In the genomic region with DNA sequence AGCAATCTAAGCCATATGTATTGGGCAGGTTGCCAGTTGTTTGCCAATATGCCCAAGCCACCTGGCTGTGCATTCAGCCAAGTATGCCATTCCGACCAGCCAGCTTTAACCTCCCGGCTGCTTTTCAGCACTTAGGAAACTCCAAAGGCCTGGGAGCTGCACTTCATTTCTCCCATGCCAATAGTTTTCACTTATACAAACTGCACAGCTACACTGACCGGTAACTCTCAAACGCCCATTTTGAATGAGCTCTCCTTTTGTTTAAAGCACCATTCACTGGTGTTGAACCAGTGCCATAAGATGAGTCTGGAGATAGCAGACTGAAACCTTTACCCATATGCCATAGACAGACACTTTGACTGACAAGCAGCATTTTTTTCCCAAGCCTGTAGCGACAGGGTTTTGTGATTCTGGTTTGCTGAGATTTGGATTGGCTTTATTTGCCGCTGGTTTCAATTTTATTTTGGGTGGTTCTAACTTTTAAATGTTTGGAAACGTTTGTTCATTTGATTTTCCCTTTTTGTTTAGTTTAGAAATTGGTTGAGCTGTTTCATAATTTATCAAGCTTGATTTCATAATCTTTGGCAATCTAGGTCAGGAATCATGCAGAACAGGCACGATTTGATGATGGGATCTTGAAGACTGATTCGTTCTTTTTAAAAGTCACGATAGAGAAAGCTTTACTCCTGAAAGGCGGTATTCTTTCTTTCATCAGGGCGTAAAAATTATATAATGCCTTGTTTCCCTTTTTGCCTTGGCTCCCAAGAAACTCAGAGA, we compare ENCODE assay signal across 11 cellular contexts.
DNase-seq lines count a peak whose midpoint lies in the region; ATAC-seq, FAIRE-seq and TF ChIP-seq lines count a peak whose summit lies in the region.
"Had no signal": no experiment of that assay in that cellular context is flagged by ENCODE, and none has a peak within 500 bp of the region (broad histone marks: within the 10 kb centered on the region; RNA-seq: fewer than 3 reads in every experiment).

No MANE protein-coding gene starts in this region.

- intact Hi-C loops in testis (cut with DNase I; ENCODE audit: low total_unique reads): no loop called here

- peak overlapping the region in 3 of 4 experiments; percentile 10 to 42 (median 21) for H3K4me3 ChIP-seq in fibroblast of lung (replicated peaks in 1 of 4; ENCODE audit: control extremely low read depth in 1 of 4, insufficient read depth in 1 of 4, low read depth in 3 of 4, low read length in 4 of 4)
- H3K4me3 ChIP-seq in small intestine (ENCODE audit: low read depth in 1 of 2, low read length in 2 of 2): no peak overlapping the region
- H3K4me3 ChIP-seq in testis: no peak overlapping the region

- no peaks in the 10 kb centered on the region for H3K9me3 ChIP-seq in fibroblast of lung (ENCODE audit: control insufficient read depth, insufficient read depth, low read depth, low read length)
- H3K9me3 ChIP-seq in small intestine (ENCODE audit: control insufficient read depth, low read depth): no peaks in the 10 kb centered on the region
- no peaks in the 10 kb centered on the region for H3K9me3 ChIP-seq in testis

- TF ChIP-seq CTCF in fibroblast of lung (conservative IDR thresholded peaks at IDR 0.05 in 1 of 2, IDR thresholded peaks at IDR 0.05 in 1 of 2; ENCODE audit: low read depth in 1 of 2, low read length in 2 of 2): no peak
- no peak for TF ChIP-seq CTCF in testis (IDR thresholded peaks at IDR 0.05)

- H3K36me3 ChIP-seq in fibroblast of lung (ENCODE audit: control insufficient read depth, insufficient read depth, low read length) (no peaks in the 10 kb centered on the region), small intestine (ENCODE audit: control insufficient read depth in 2 of 2, insufficient read depth in 2 of 2, low read length in 2 of 2) (no peaks in the 10 kb centered on the region), testis (ENCODE audit: low read depth, missing control alignments) (no peaks in the 10 kb centered on the region)

- H3K4me1 ChIP-seq in fibroblast of lung (ENCODE audit: control insufficient read depth, extremely low read depth, insufficient read depth, low read length) (no peaks in the 10 kb centered on the region), small intestine (ENCODE audit: control insufficient read depth in 2 of 2, insufficient read depth in 1 of 2, low read depth in 1 of 2, low read length in 1 of 2) (peaks cover 0 to 3% of the 10 kb centered on the region in 2 donors), testis (peaks cover 5% of the 10 kb centered on the region)

- H3K27me3 ChIP-seq in fibroblast of lung (ENCODE audit: control insufficient read depth, insufficient read depth, low read length) (no peaks in the 10 kb centered on the region), small intestine (ENCODE audit: control insufficient read depth in 2 of 2, insufficient read depth in 2 of 2, low read length in 2 of 2) (no peaks in the 10 kb centered on the region), testis (no peaks in the 10 kb centered on the region)

- FAIRE-seq in small intestine (lab: Jason Lieb, UNC): no peak
- FAIRE-seq: G401.6 had no signal

- ATAC-seq in HG03039 (IDR thresholded peaks at IDR 0.05; ENCODE audit: unreplicated experiment) (no peak), GM21737 (IDR thresholded peaks at IDR 0.05; ENCODE audit: unreplicated experiment) (no peak)
- ATAC-seq: activated CD4-positive, CD25-positive, alpha-beta regulatory T cell treated with anti-CD3 and anti-CD28 coated beads, Interleukin-2, amount 50 U/mL, for 24 hours had no signal

- H4K20me1 ChIP-seq in fibroblast of lung (ENCODE audit: control insufficient read depth, extremely low read depth, insufficient read depth, low read length): no peaks in the 10 kb centered on the region

- H3K9ac ChIP-seq in fibroblast of lung (ENCODE audit: insufficient read depth, low read length): no peak overlapping the region

- no peak for TF ChIP-seq POLR2A in testis (IDR thresholded peaks at IDR 0.05)

- H2AFZ ChIP-seq in fibroblast of lung (ENCODE audit: low read length): no peak overlapping the region

- H3K79me2 ChIP-seq in fibroblast of lung (ENCODE audit: control insufficient read depth, insufficient read depth, low read length): no peaks in the 10 kb centered on the region

- WGBS in small intestine, 3 donors: 63 to 68% (median 66%) methylated on average over 12 of the region's 12 CpGs
- WGBS in testis, 2 donors: 87 to 88% methylated on average over 12 of the region's 12 CpGs

- H3K4me2 ChIP-seq in fibroblast of lung (ENCODE audit: extremely low read depth, insufficient read depth, low read length): peak overlapping the region; percentile 64

- DNase-seq in HT-29 (ENCODE audit: low spot score) (peak; percentile 73), NCI-H524 treated with DMSO at 0.1 percent for 48 hours (lab: John Stamatoyannopoulos, UW) (peak; percentile 79), fibroblast of lung (ENCODE audit: low read depth in 2 of 2) (peak in 1 of 2 donors; percentile 35), small intestine (peak; percentile 64), testis (no peak), GDM1 (lab: John Stamatoyannopoulos, UW) (no peak)
- DNase-seq: NCI-H2227 treated with DMSO at 0.1 percent for 48 hours had no signal

- no peak overlapping the region for H3K27ac ChIP-seq in fibroblast of lung (ENCODE audit: insufficient read depth, low read length)
- peak overlapping the region in 1 of 2 donors; percentile 27 for H3K27ac ChIP-seq in small intestine (ENCODE audit: low read depth in 1 of 2, low read length in 1 of 2)
- no peak overlapping the region for H3K27ac ChIP-seq in testis

Comparison
In these comparisons a context has a peak if more than half of its experiments do, and no peak if none do; other contexts are left out.
1. DNase-seq: peak in HT-29 (single experiment), NCI-H524 treated with DMSO at 0.1 percent for 48 hours (single experiment) and small intestine (single experiment); none in testis (single experiment) and GDM1 (single experiment).
2. H3K4me3 ChIP-seq: peak in fibroblast of lung (3 of 4); none in small intestine (0 of 2) and testis (0 of 2).